19 cellular contexts compared by ENCODE assay signal in the genomic region with DNA sequence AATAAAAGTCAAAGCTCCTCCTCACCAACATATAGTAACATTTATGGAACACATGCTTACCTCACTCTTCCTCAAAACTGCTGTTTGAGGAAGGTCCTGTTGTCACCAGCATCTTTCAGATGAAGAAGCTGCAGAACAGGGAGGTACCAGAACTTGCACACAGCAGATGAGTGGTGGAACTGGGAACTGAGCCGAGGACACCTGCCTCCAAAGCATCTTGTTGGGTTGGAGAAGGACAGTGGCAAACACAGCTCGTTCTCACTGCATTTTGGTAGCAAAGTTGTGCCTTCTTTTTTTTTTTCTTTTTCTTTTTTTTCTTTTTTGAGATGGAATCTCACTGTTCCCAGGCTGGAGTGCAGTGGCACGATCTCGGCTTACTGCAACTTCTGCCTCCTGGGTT.
DNase-seq lines count a peak whose midpoint lies in the region; ATAC-seq and TF ChIP-seq lines count a peak whose summit lies in the region.
"Had no signal": no experiment of that assay in that cellular context is flagged by ENCODE, and none has a peak within 500 bp of the region (broad histone marks: within the 10 kb centered on the region; RNA-seq: fewer than 3 reads in every experiment).

No MANE protein-coding gene starts in this region.

- H3K27ac ChIP-seq in VCaP (peak overlapping the region; percentile 90; the same call in 1 of the 2 replicates), neuronal stem cell (replicated peaks; ENCODE audit: low read length) (no peak overlapping the region)
- H3K27ac ChIP-seq: BLaER1, C4-2B had no signal

- H2BK15ac ChIP-seq in neuronal stem cell (ENCODE audit: low read length), result no peak overlapping the region

- H3K9ac ChIP-seq in neuronal stem cell (ENCODE audit: low read depth, low read length, poor library complexity), result no peak overlapping the region
- H3K9ac ChIP-seq: BLaER1 had no signal

- H3K4me3 ChIP-seq in neuronal stem cell (ENCODE audit: low read length in 2 of 2) (no peak overlapping the region), Caco-2 (ENCODE audit: low read depth, low read length) (no peak overlapping the region)
- H3K4me3 ChIP-seq: BLaER1, HAP-1 had no signal

- H2BK120ac ChIP-seq in neuronal stem cell (ENCODE audit: low read depth, low read length), result no peak overlapping the region

- no peaks in the 10 kb centered on the region for H3K4me1 Mint-ChIP-seq in Caco-2 (ENCODE audit: low read depth, unreplicated experiment)
- H3K4me1 Mint-ChIP-seq: B cell had no signal

- H3K27me3 Mint-ChIP-seq in Caco-2 (ENCODE audit: insufficient read depth, unreplicated experiment), result peaks cover 4% of the 10 kb centered on the region

- no peak overlapping the region for H3K18ac ChIP-seq in neuronal stem cell (ENCODE audit: low read length)

- H4K91ac ChIP-seq in neuronal stem cell (ENCODE audit: low read depth, low read length, poor library complexity), result no peak overlapping the region

- no peak overlapping the region for H3K4ac ChIP-seq in neuronal stem cell (ENCODE audit: low read length)

- intact Hi-C loops in Caco-2 (cut with micrococcal nuclease; ENCODE audit: unreplicated experiment), result no loop called here

- H2AK5ac ChIP-seq in neuronal stem cell (ENCODE audit: low read depth, low read length), result no peak overlapping the region

- no peaks in the 10 kb centered on the region for H3K36me3 Mint-ChIP-seq in Caco-2 (ENCODE audit: insufficient read depth, unreplicated experiment)
- H3K36me3 Mint-ChIP-seq: CD4-positive, CD25-positive, alpha-beta regulatory T cell; CD8-positive, alpha-beta T cell had no signal

- peaks cover 0 to 24% (median 0%) of the 10 kb centered on the region in 3 experiments for H3K27me3 ChIP-seq in neuronal stem cell (ENCODE audit: control insufficient read depth in 3 of 3, insufficient read depth in 3 of 3, low read depth in 1 of 3, low read length in 3 of 3)
- no peaks in the 10 kb centered on the region; the same call in 1 of the 2 replicates for H3K27me3 ChIP-seq in Caco-2 (replicated peaks; ENCODE audit: control insufficient read depth, insufficient read depth, low read length)
- H3K27me3 ChIP-seq: BLaER1 had no signal

- H3K9me3 ChIP-seq in neuronal stem cell (replicated peaks in 1 of 2; ENCODE audit: control insufficient read depth in 2 of 2, insufficient read depth in 1 of 2, low read depth in 1 of 2, low read length in 2 of 2), result no peaks in the 10 kb centered on the region
- H3K9me3 ChIP-seq in Caco-2, result no peaks in the 10 kb centered on the region
- H3K9me3 ChIP-seq: BLaER1, HAP-1 had no signal

- no peak overlapping the region for H2BK12ac ChIP-seq in neuronal stem cell (ENCODE audit: low read length)

- no peak overlapping the region for H4K8ac ChIP-seq in neuronal stem cell (ENCODE audit: low read depth, low read length)

- ATAC-seq in GM21526 (IDR thresholded peaks at IDR 0.05; ENCODE audit: low FRiP score, unreplicated experiment), result no peak
- ATAC-seq: CD8-positive, alpha-beta T cell had no signal

- H2BK5ac ChIP-seq in neuronal stem cell (ENCODE audit: low read length), result no peak overlapping the region

- peaks cover 0 to 12% of the 10 kb centered on the region in 2 donors for H3K4me1 ChIP-seq in neuronal stem cell (ENCODE audit: control insufficient read depth in 2 of 2, insufficient read depth in 1 of 2, low read depth in 1 of 2, low read length in 2 of 2)
- no peaks in the 10 kb centered on the region for H3K4me1 ChIP-seq in Caco-2
- H3K4me1 ChIP-seq: HAP-1 had no signal

- no peak overlapping the region for H3K4me3 Mint-ChIP-seq in Caco-2 (ENCODE audit: unreplicated experiment)
- H3K4me3 Mint-ChIP-seq: B cell; CD4-positive, CD25-positive, alpha-beta regulatory T cell; CD8-positive, alpha-beta T cell; HFFc6 had no signal

- no peak overlapping the region for H3K23ac ChIP-seq in neuronal stem cell (ENCODE audit: low read depth, low read length, poor library complexity)

- DNase-seq in cerebellum (ENCODE audit: low spot score), result peak; percentile 32
- DNase-seq in neuronal stem cell (ENCODE audit: low spot score), result no peak
- no peak for DNase-seq in nucleus accumbens (lab: John Stamatoyannopoulos, UW)
- DNase-seq in ureter (ENCODE audit: low spot score), result no peak
- no peak for DNase-seq in Caco-2
- DNase-seq: CD4-positive, CD25-positive, alpha-beta regulatory T cell; CD8-positive, alpha-beta T cell; DMS 273 treated with DMSO at 0.1 percent for 48 hours; DMS79; EL; GF-D8; GOT3; HFFc6 had no signal

- H3K4me2 ChIP-seq in neuronal stem cell (ENCODE audit: insufficient read depth, low read length, poor library complexity, severe bottlenecking), result no peak overlapping the region
- H3K4me2 ChIP-seq: BLaER1 had no signal

- H3K36me3 ChIP-seq in neuronal stem cell (replicated peaks in 1 of 2; ENCODE audit: control insufficient read depth in 2 of 2, insufficient read depth in 2 of 2, low read length in 2 of 2) (no peaks in the 10 kb centered on the region), Caco-2 (ENCODE audit: control insufficient read depth, insufficient read depth, low read length) (no peaks in the 10 kb centered on the region)
- H3K36me3 ChIP-seq: BLaER1, HAP-1 had no signal

- no CpG with 5 or more reads among the region's 4 CpGs for WGBS in neuronal stem cell (ENCODE audit: extremely low coverage in 2 of 2, insufficient read length in 2 of 2, insufficient replicate concordance in 1 of 2), 2 donors

- TF ChIP-seq CTCF in VCaP (conservative IDR thresholded peaks at IDR 0.05) (no peak), Caco-2 (IDR thresholded peaks at IDR 0.05; ENCODE audit: insufficient read depth in 1 of 2, low read depth in 1 of 2, low read length in 1 of 2, severe bottlenecking in 1 of 2, unreplicated experiment in 1 of 2) (no peak)

- CTCF ChIA-PET in Caco-2 (lab: Charles Lee), result no interaction called here

- peak overlapping the region; percentile 11 for H3K14ac ChIP-seq in neuronal stem cell (ENCODE audit: low read length)

- no peak overlapping the region for H2AFZ ChIP-seq in neuronal stem cell (ENCODE audit: low read length)

- POLR2A ChIA-PET in Caco-2 (lab: Charles Lee), result no interaction called here

- H3K79me1 ChIP-seq in neuronal stem cell (ENCODE audit: low read depth, low read length), result no peaks in the 10 kb centered on the region

- BruUV-seq in Caco-2 (replicated peaks; lab: Mats Ljungman, UMichigan), result no TSS peak

- H3K9me3 Mint-ChIP-seq in Caco-2 (ENCODE audit: unreplicated experiment), result no peaks in the 10 kb centered on the region
- H3K9me3 Mint-ChIP-seq: CD8-positive, alpha-beta T cell; HFFc6 had no signal

- no peak overlapping the region for H3K27ac Mint-ChIP-seq in Caco-2 (ENCODE audit: unreplicated experiment)
- H3K27ac Mint-ChIP-seq: B cell; CD4-positive, CD25-positive, alpha-beta regulatory T cell; CD8-positive, alpha-beta T cell; HFFc6 had no signal
